In genomic region chr3:195194559-195195161, GRCh38 we compare ENCODE assay signal across 12 cellular contexts.
DNase-seq lines count a peak whose midpoint lies in the region; ATAC-seq, FAIRE-seq and TF ChIP-seq lines count a peak whose summit lies in the region.
"Had no signal": no experiment of that assay in that cellular context is flagged by ENCODE, and none has a peak within 500 bp of the region (broad histone marks: within the 10 kb centered on the region; RNA-seq: fewer than 3 reads in every experiment).

No MANE protein-coding gene starts in this region.

- BruUV-seq in GM12878 (replicated peaks; lab: Mats Ljungman, UMichigan), result no TSS peak

- intact Hi-C loops in activated CD4-positive, alpha-beta T cell treated with anti-CD3 and anti-CD28 coated beads for 36 hours (cut with DNase I, micrococcal nuclease), result no loop called here
- intact Hi-C loops in GM12878 (cut with micrococcal nuclease; ENCODE audit: unreplicated experiment), result no loop called here

- TF ChIP-seq RAD21 in GM12878 (IDR thresholded peaks at IDR 0.05; ENCODE audit: insufficient read depth, low read depth, low read length), result no peak

- H3K4me2 ChIP-seq in GM12878 (ENCODE audit: control insufficient read depth, insufficient read depth), result peak overlapping the region; percentile 25; the same call in 1 of the 2 replicates
- H3K4me2 ChIP-seq in osteoblast (ENCODE audit: insufficient read depth, low read length), result peak overlapping the region; percentile 45

- H3K36me3 ChIP-seq in GM12878 (ENCODE audit: control insufficient read depth in 2 of 2, insufficient read depth in 2 of 2, low read length in 1 of 2) (no peaks in the 10 kb centered on the region), osteoblast (ENCODE audit: insufficient read depth, low read length) (no peaks in the 10 kb centered on the region)

- no peak overlapping the region for H3K4me3 Mint-ChIP-seq in activated CD4-positive, alpha-beta T cell treated with anti-CD3 and anti-CD28 coated beads for 36 hours
- H3K4me3 Mint-ChIP-seq in activated CD4-positive, alpha-beta T cell treated with anti-CD3 and anti-CD28 coated beads, Interleukin-2, amount 10 ng/mL, durations not matched to agents 7 days and 5 days, result no peak overlapping the region
- H3K4me3 Mint-ChIP-seq: dendritic cell treated with granulocyte-macrophage colony-stimulating factor and Interleukin-4, amounts not matched to agents 40 ng/mL and 50 ng/mL, for 4 days; mesothelial cell of epicardium had no signal

- H3K4me3 ChIP-seq in GM12878, result peak overlapping the region; percentile 36; the same call in 1 of the 2 replicates
- peak overlapping the region; percentile 41 for H3K4me3 ChIP-seq in osteoblast (ENCODE audit: insufficient read depth, low read length)
- H3K4me3 ChIP-seq: skin epidermis had no signal

- no peak for FAIRE-seq in GM12878 (lab: Jason Lieb, UNC)

- POLR2A ChIA-PET in activated CD4-positive, alpha-beta T cell treated with anti-CD3 and anti-CD28 coated beads for 36 hours (lab: Charles Lee), result interaction anchor here (0.8 kb wide), 1 partner anchor 9 kb away, joined by 7 read pairs; no protein-coding TSS in a partner anchor
- POLR2A ChIA-PET in activated CD4-positive, alpha-beta T cell treated with anti-CD3 and anti-CD28 coated beads, Interleukin-2, amount 10 ng/mL, durations not matched to agents 7 days and 5 days (lab: Charles Lee), result no interaction called here
- POLR2A ChIA-PET in GM12878 (lab: Charles Lee) (interaction anchor here (1.0 to 1.3 kb wide), 2 partner anchors 11 to 13 kb away, joined by 3 read pairs; no protein-coding TSS in a partner anchor), GM10248 (lab: Yijun Ruan, JAX) (no interaction called here)

- H3K79me2 ChIP-seq in GM12878 (ENCODE audit: control insufficient read depth, insufficient read depth, low read length), result no peaks in the 10 kb centered on the region
- peaks cover 8% of the 10 kb centered on the region for H3K79me2 ChIP-seq in osteoblast (ENCODE audit: insufficient read depth, low read length)

- no peak for TF ChIP-seq EP300 in GM12878 (IDR thresholded peaks at IDR 0.05; ENCODE audit: borderline replicate concordance in 1 of 2, control insufficient read depth in 1 of 2, low read depth in 2 of 2, low read length in 2 of 2)

- no peaks in the 10 kb centered on the region for H4K20me1 ChIP-seq in GM12878 (ENCODE audit: control insufficient read depth, insufficient read depth)
- H4K20me1 ChIP-seq in osteoblast (ENCODE audit: insufficient read depth, low read length), result no peaks in the 10 kb centered on the region

- no peak for TF ChIP-seq POLR2A in GM12878 (IDR thresholded peaks at IDR 0.05; ENCODE audit: low read depth, low read length)

- SMC1A ChIA-PET in GM12878 (lab: Charles Lee; ENCODE audit: uncharacterized antibody, unreplicated experiment), result interaction anchor here (1.3 to 2.1 kb wide), 4 partner anchors 8 to 13 kb away, joined by 5 to 7 read pairs (median 6); no protein-coding TSS in a partner anchor

- H3K4me1 ChIP-seq in GM12878 (ENCODE audit: control insufficient read depth, insufficient read depth, low read length) (no peaks in the 10 kb centered on the region), osteoblast (ENCODE audit: insufficient read depth, low read length) (peaks cover 36% of the 10 kb centered on the region)

- H3K27ac ChIP-seq in GM12878 (ENCODE audit: control insufficient read depth, insufficient read depth) (no peak overlapping the region; the same call in 1 of the 2 replicates), osteoblast (ENCODE audit: low read depth, low read length) (peak overlapping the region; percentile 81)

- H3K27me3 ChIP-seq in GM12878 (replicated peaks in 1 of 2; ENCODE audit: control insufficient read depth in 2 of 2, insufficient read depth in 2 of 2, low read length in 1 of 2), result no peaks in the 10 kb centered on the region
- H3K27me3 ChIP-seq in osteoblast (ENCODE audit: insufficient read depth, low read length), result no peaks in the 10 kb centered on the region

- peaks cover 21% of the 10 kb centered on the region for H3K4me1 Mint-ChIP-seq in activated CD4-positive, alpha-beta T cell treated with anti-CD3 and anti-CD28 coated beads for 36 hours
- peaks cover 6% of the 10 kb centered on the region for H3K4me1 Mint-ChIP-seq in activated CD4-positive, alpha-beta T cell treated with anti-CD3 and anti-CD28 coated beads, Interleukin-2, amount 10 ng/mL, durations not matched to agents 7 days and 5 days

- CTCF ChIA-PET in activated CD4-positive, alpha-beta T cell treated with anti-CD3 and anti-CD28 coated beads for 36 hours (lab: Charles Lee), result interaction anchor here (0.7 kb wide), 1 partner anchor 320 kb away, joined by 3 read pairs; no protein-coding TSS in a partner anchor
- CTCF ChIA-PET in activated CD4-positive, alpha-beta T cell treated with anti-CD3 and anti-CD28 coated beads, Interleukin-2, amount 10 ng/mL, durations not matched to agents 7 days and 5 days (lab: Charles Lee), result no interaction called here
- CTCF ChIA-PET in GM12878 (lab: Yijun Ruan, JAX), result interaction anchor here (1.1 kb wide), 1 partner anchor 88 kb away, joined by 3 read pairs; no protein-coding TSS in a partner anchor
- CTCF ChIA-PET in GM10248 (lab: Yijun Ruan, JAX), result interaction anchor here (1.2 to 1.3 kb wide), 2 partner anchors 9 to 13 kb away, joined by 3 read pairs; no protein-coding TSS in a partner anchor

- H3K9me3 ChIP-seq in GM12878 (replicated peaks; ENCODE audit: control insufficient read depth, insufficient read depth, low read length), result peaks cover 5% of the 10 kb centered on the region; the same call in 2 of the 3 replicates
- no peaks in the 10 kb centered on the region for H3K9me3 ChIP-seq in osteoblast (ENCODE audit: low read depth, low read length)

- H3K27ac Mint-ChIP-seq in activated CD4-positive, alpha-beta T cell treated with anti-CD3 and anti-CD28 coated beads for 36 hours, result peak overlapping the region; percentile 77
- no peak overlapping the region for H3K27ac Mint-ChIP-seq in activated CD4-positive, alpha-beta T cell treated with anti-CD3 and anti-CD28 coated beads, Interleukin-2, amount 10 ng/mL, durations not matched to agents 7 days and 5 days
- H3K27ac Mint-ChIP-seq: dendritic cell treated with granulocyte-macrophage colony-stimulating factor and Interleukin-4, amounts not matched to agents 40 ng/mL and 50 ng/mL, for 4 days; mesothelial cell of epicardium had no signal

- 59% methylated on average over 8 of the region's 8 CpGs for WGBS in GM12878 (ENCODE audit: insufficient coverage, insufficient replicate concordance, low lambda C conversion rate, missing lambda C conversion rate)

- DNase-seq in activated CD4-positive, alpha-beta T cell treated with anti-CD3 and anti-CD28 coated beads for 36 hours, result peak; percentile 23
- DNase-seq in activated CD4-positive, alpha-beta T cell treated with anti-CD3 and anti-CD28 coated beads, Interleukin-2, amount 10 ng/mL, durations not matched to agents 7 days and 5 days, result no peak
- DNase-seq in LHCN-M2 (ENCODE audit: low read depth) (peak; percentile 35), GM12878 (ENCODE audit: low read depth, low spot score) (no peak), osteoblast (ENCODE audit: insufficient read length, low spot score, missing footprints) (no peak), GM10248 (ENCODE audit: extremely low spot score) (no peak), SKM-1 treated with dmso at 0.1 percent for 144 hours (lab: John Stamatoyannopoulos, UW; ENCODE audit: unreplicated experiment) (no peak)
- DNase-seq: NK-92 treated with Interleukin-12 subunit alpha and Interleukin-12 subunit beta, amount 100 ng/mL, for 24 hours had no signal

- in situ Hi-C loops in GM12878 (cut with MboI), result no loop called here

- H3K9ac ChIP-seq in GM12878 (ENCODE audit: control insufficient read depth, insufficient read depth, low read length), result no peak overlapping the region

- H3K9me3 Mint-ChIP-seq in activated CD4-positive, alpha-beta T cell treated with anti-CD3 and anti-CD28 coated beads for 36 hours (ENCODE audit: low read depth), result peaks cover 12% of the 10 kb centered on the region
- peaks cover 11% of the 10 kb centered on the region for H3K9me3 Mint-ChIP-seq in activated CD4-positive, alpha-beta T cell treated with anti-CD3 and anti-CD28 coated beads, Interleukin-2, amount 10 ng/mL, durations not matched to agents 7 days and 5 days

- peak overlapping the region; percentile 55 for H2AFZ ChIP-seq in GM12878 (ENCODE audit: control insufficient read depth, low read depth, low read length)
- H2AFZ ChIP-seq in osteoblast (ENCODE audit: low read length), result peak overlapping the region; percentile 37

- H3K36me3 Mint-ChIP-seq in activated CD4-positive, alpha-beta T cell treated with anti-CD3 and anti-CD28 coated beads for 36 hours (ENCODE audit: low read depth), result peaks cover 11% of the 10 kb centered on the region
- peaks cover 5% of the 10 kb centered on the region for H3K36me3 Mint-ChIP-seq in activated CD4-positive, alpha-beta T cell treated with anti-CD3 and anti-CD28 coated beads, Interleukin-2, amount 10 ng/mL, durations not matched to agents 7 days and 5 days (ENCODE audit: low read depth)

- peak; percentile 74 for ATAC-seq in activated CD4-positive, alpha-beta T cell treated with anti-CD3 and anti-CD28 coated beads for 36 hours
- ATAC-seq in GM12878, result no peak; the same call in 1 of the 3 replicates
- ATAC-seq in GM21786 (IDR thresholded peaks at IDR 0.05; ENCODE audit: unreplicated experiment), result no peak

- TF ChIP-seq CTCF in GM12878 (IDR thresholded peaks at IDR 0.05 in 2 of 3, conservative IDR thresholded peaks at IDR 0.05 in 1 of 3; ENCODE audit: control insufficient read depth in 2 of 3, extremely low read depth in 1 of 3, insufficient read depth in 1 of 3, low read depth in 3 of 3, low read length in 3 of 3) (no peak), osteoblast (IDR thresholded peaks at IDR 0.05; ENCODE audit: extremely low read depth, low read depth, low read length) (no peak), GM10248 (IDR thresholded peaks at IDR 0.05; ENCODE audit: control extremely low read depth, extremely low read depth, low read depth, missing control alignments) (no peak)

- no peaks in the 10 kb centered on the region for H3K27me3 Mint-ChIP-seq in activated CD4-positive, alpha-beta T cell treated with anti-CD3 and anti-CD28 coated beads for 36 hours
- no peaks in the 10 kb centered on the region for H3K27me3 Mint-ChIP-seq in activated CD4-positive, alpha-beta T cell treated with anti-CD3 and anti-CD28 coated beads, Interleukin-2, amount 10 ng/mL, durations not matched to agents 7 days and 5 days
- H3K27me3 Mint-ChIP-seq: dendritic cell treated with granulocyte-macrophage colony-stimulating factor and Interleukin-4, amounts not matched to agents 40 ng/mL and 50 ng/mL, for 4 days had no signal

- RAD21 ChIA-PET in GM12878 (lab: Charles Lee; ENCODE audit: unreplicated experiment), result interaction anchor here (1.2 to 1.3 kb wide), 2 partner anchors 9 to 88 kb away, joined by 3 read pairs; no protein-coding TSS in a partner anchor

TF ChIP-seq in GM12878, 131 proteins besides CTCF, POLR2A, EP300 and RAD21:
- TF ChIP-seq EGR1 (IDR thresholded peaks at IDR 0.05; ENCODE audit: borderline replicate concordance in 1 of 2, low read depth in 2 of 2, low read length in 2 of 2) (no peak), IKZF1 (conservative IDR thresholded peaks at IDR 0.05) (no peak), RUNX3 (IDR thresholded peaks at IDR 0.05; ENCODE audit: low read length) (no peak), RAD51 (IDR thresholded peaks at IDR 0.05) (no peak)

Comparison
In these comparisons a context has a peak if more than half of its experiments do, and no peak if none do; other contexts are left out.
1. DNase-seq: peak in activated CD4-positive, alpha-beta T cell treated with anti-CD3 and anti-CD28 coated beads for 36 hours (single experiment) and LHCN-M2 (single experiment); none in activated CD4-positive, alpha-beta T cell treated with anti-CD3 and anti-CD28 coated beads, Interleukin-2, amount 10 ng/mL, durations not matched to agents 7 days and 5 days (single experiment), GM12878 (single experiment), osteoblast (single experiment), GM10248 (single experiment) and SKM-1 treated with dmso at 0.1 percent for 144 hours (single experiment).
2. POLR2A ChIA-PET loops: an anchor here in activated CD4-positive, alpha-beta T cell treated with anti-CD3 and anti-CD28 coated beads for 36 hours (0.8 kb wide) and GM12878 (1.0 to 1.3 kb wide); none called in activated CD4-positive, alpha-beta T cell treated with anti-CD3 and anti-CD28 coated beads, Interleukin-2, amount 10 ng/mL, durations not matched to agents 7 days and 5 days and GM10248.